In the genomic region with DNA sequence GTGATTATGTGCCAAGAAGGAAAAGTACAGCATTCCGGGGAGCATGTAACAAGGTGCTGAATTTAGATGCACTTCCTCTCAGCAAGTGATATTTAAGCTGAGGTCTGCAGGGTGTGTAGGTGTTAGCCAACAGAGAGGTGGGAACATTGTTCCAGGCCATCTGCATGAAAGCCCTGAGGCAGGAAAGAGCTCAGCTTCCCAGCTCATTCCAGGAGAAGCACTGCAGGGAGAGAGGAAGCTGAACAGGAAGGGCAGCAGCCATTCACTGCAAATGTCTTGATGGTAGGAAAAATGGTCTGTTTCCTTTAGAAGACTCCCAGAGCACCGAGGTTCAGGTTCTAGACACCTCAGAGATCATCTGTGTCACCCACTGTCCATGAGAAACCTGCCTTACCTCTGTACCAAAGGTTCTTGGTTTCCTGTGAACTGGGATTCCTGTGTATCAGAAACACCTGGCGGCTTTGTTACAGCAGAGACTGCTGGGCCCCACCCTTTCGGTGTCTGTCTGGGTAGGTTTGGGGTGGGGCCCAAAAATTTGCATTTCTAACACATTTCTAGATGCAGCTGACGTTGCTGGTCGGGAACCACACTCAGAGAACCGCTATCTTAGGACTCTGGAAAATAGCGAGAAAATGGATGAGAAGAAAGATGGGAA, we compare ENCODE assay signal across 15 cellular contexts.
A peak's percentile ranks its signal among the peaks of the same experiment; 100 is the strongest.
DNase-seq lines count a peak whose midpoint lies in the region; ATAC-seq and TF ChIP-seq lines count a peak whose summit lies in the region.
"Had no signal": no experiment of that assay in that cellular context is flagged by ENCODE, and none has a peak within 500 bp of the region (broad histone marks: within the 10 kb centered on the region; RNA-seq: fewer than 3 reads in every experiment).

No MANE protein-coding gene starts in this region.

- no peak for TF ChIP-seq POLR2A in lower leg skin (IDR thresholded peaks at IDR 0.05)

- H3K36me3 Mint-ChIP-seq in mesothelial cell of epicardium: peaks cover 19% of the 10 kb centered on the region

- H3K9me3 ChIP-seq in SK-N-MC (ENCODE audit: low read depth, low read length): no peaks in the 10 kb centered on the region
- H3K9me3 ChIP-seq: BLaER1 treated with 17β-estradiol and CSF1 and Interleukin-3, amounts not matched to agents 10 nM and 100 nM; ovary; thoracic aorta had no signal

- H3K4me3 ChIP-seq in SK-N-MC (no peak overlapping the region), lower leg skin (ENCODE audit: low read depth, poor library complexity, severe bottlenecking) (no peak overlapping the region)
- H3K4me3 ChIP-seq: BLaER1 treated with 17β-estradiol and CSF1 and Interleukin-3, amounts not matched to agents 10 nM and 100 nM; ovary; thoracic aorta had no signal

- H3K27me3 Mint-ChIP-seq in mesothelial cell of epicardium (ENCODE audit: low read depth): no peaks in the 10 kb centered on the region

- H3K4me1 Mint-ChIP-seq in mesothelial cell of epicardium: no peaks in the 10 kb centered on the region

- no peak for DNase-seq in left ventricle myocardium superior
- DNase-seq in Right ventricle myocardium inferior (ENCODE audit: missing footprints): no peak
- peak; percentile 12 for DNase-seq in SK-N-MC (ENCODE audit: low read depth, low spot score)
- peak; percentile 40 for DNase-seq in superior temporal gyrus (ENCODE audit: extremely low spot score)
- no peak for DNase-seq in mesothelial cell of epicardium (ENCODE audit: low spot score in 2 of 2, unreplicated experiment in 2 of 2)
- DNase-seq in lower leg skin (ENCODE audit: low spot score in 2 of 2): no peak
- DNase-seq: kidney glomerular epithelial cell; NCI-H748 treated with DMSO at 0.1 percent for 48 hours; ovary; stimulated activated CD4-positive, alpha-beta T cell treated with anti-CD3 and anti-CD28 coated beads, Interleukin-4, amount 100 ng/mL, for 4 hours; T1000 had no signal

- peak overlapping the region; percentile 53 for H3K27ac ChIP-seq in SK-N-MC
- H3K27ac ChIP-seq: BLaER1 treated with 17β-estradiol and CSF1 and Interleukin-3, amounts not matched to agents 10 nM and 100 nM; ovary; thoracic aorta had no signal

- peaks cover 12% of the 10 kb centered on the region; the same call in 1 of the 2 replicates for H3K36me3 ChIP-seq in SK-N-MC (ENCODE audit: insufficient read depth, low read length)
- H3K36me3 ChIP-seq: ovary had no signal

- no peak for TF ChIP-seq CTCF in mesothelial cell of epicardium (IDR thresholded peaks at IDR 0.05; ENCODE audit: unreplicated experiment)
- TF ChIP-seq CTCF in lower leg skin (IDR thresholded peaks at IDR 0.05): no peak

- no peak overlapping the region for H3K9ac ChIP-seq in SK-N-MC (ENCODE audit: insufficient read length)
- H3K9ac ChIP-seq: BLaER1 treated with 17β-estradiol and CSF1 and Interleukin-3, amounts not matched to agents 10 nM and 100 nM had no signal

- ATAC-seq in left ventricle myocardium superior (peak; percentile 21), Right ventricle myocardium inferior (no peak), esophagus mucosa (peak; percentile 74), GM19328 (IDR thresholded peaks at IDR 0.05; ENCODE audit: unreplicated experiment) (no peak)

- H3K27ac Mint-ChIP-seq in mesothelial cell of epicardium: no peak overlapping the region

- WGBS in lower leg skin, 2 donors: 55 to 58% methylated on average over 8 of the region's 8 CpGs

- H3K4me3 Mint-ChIP-seq in mesothelial cell of epicardium: no peak overlapping the region

- intact Hi-C loops in left ventricle myocardium superior (cut with micrococcal nuclease): no loop called here
- intact Hi-C loops in Right ventricle myocardium inferior (cut with DNase I): no loop called here
- intact Hi-C loops in lower leg skin (cut with DNase I; ENCODE audit: low total_unique reads): no loop called here

- H3K9me3 Mint-ChIP-seq in mesothelial cell of epicardium: no peaks in the 10 kb centered on the region

Comparison
In these comparisons a context has a peak if more than half of its experiments do, and no peak if none do; other contexts are left out.
1. ATAC-seq: peak in left ventricle myocardium superior (single experiment) and esophagus mucosa (single experiment); none in Right ventricle myocardium inferior (single experiment) and GM19328 (single experiment).
2. DNase-seq: peak in SK-N-MC (single experiment) and superior temporal gyrus (single experiment); none in left ventricle myocardium superior (single experiment), Right ventricle myocardium inferior (single experiment), mesothelial cell of epicardium (0 of 2) and lower leg skin (0 of 2).